21 cellular contexts compared by ENCODE assay signal in the genomic region with DNA sequence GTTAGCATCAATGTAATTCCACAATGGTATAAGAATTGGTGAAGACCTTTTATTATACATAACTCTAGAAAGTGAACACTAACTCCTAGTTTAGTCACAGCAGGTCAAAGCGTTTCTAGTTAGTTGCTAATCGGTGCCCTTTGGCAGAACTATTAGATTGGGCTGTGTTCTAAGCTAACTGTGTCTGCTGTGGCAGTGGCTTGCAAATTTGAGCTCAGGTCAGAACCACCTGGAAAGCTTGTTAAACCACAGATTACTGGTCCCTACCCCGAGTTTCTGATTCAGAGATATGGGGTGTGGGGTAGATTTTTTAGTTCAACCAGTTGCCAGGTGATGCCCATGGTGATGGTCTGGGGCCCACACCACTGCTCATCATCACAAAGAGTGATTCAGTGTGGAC.
DNase-seq lines count a peak whose midpoint lies in the region; ATAC-seq, FAIRE-seq and TF ChIP-seq lines count a peak whose summit lies in the region.
"Had no signal": no experiment of that assay in that cellular context is flagged by ENCODE, and none has a peak within 500 bp of the region (broad histone marks: within the 10 kb centered on the region; RNA-seq: fewer than 3 reads in every experiment).

No MANE protein-coding gene starts in this region.

- H3K4me1 ChIP-seq in BLaER1: peaks cover 11% of the 10 kb centered on the region
- H3K4me1 ChIP-seq in K562 (replicated peaks in 1 of 2; ENCODE audit: control insufficient read depth in 2 of 2, insufficient read depth in 2 of 2, low read length in 2 of 2): peaks cover 0 to 12% of the 10 kb centered on the region in 2 experiments; a peak in 2 of 5 replicates
- peaks cover 25 to 44% of the 10 kb centered on the region in 2 experiments for H3K4me1 ChIP-seq in neutrophil (ENCODE audit: control insufficient read depth in 1 of 2, insufficient read depth in 1 of 2, low read depth in 1 of 2, low read length in 1 of 2)

- no peaks in the 10 kb centered on the region for H3K36me3 Mint-ChIP-seq in activated CD4-positive, alpha-beta T cell treated with anti-CD3 and anti-CD28 coated beads, Interleukin-2, amount 10 ng/mL, durations not matched to agents 24 days and 14 days (ENCODE audit: low read depth)
- H3K36me3 Mint-ChIP-seq in activated CD4-positive, alpha-beta memory T cell treated with anti-CD3 and anti-CD28 coated beads, Interleukin-2, amount 10 ng/mL, durations not matched to agents 7 days and 5 days (ENCODE audit: low read depth): no peaks in the 10 kb centered on the region
- H3K36me3 Mint-ChIP-seq: CD8-positive, alpha-beta T cell had no signal

- intact Hi-C loops in K562 (cut with micrococcal nuclease): loop anchor here (5.0 kb wide), 1 partner anchor 41 kb away; no protein-coding TSS in a partner anchor
- intact Hi-C loops in activated CD4-positive, alpha-beta T cell treated with anti-CD3 and anti-CD28 coated beads, Interleukin-2, amount 10 ng/mL, durations not matched to agents 24 days and 14 days (cut with micrococcal nuclease): no loop called here

- in situ Hi-C loops in K562 (cut with MboI): no loop called here

- no peak for TF ChIP-seq EP300 in K562 (IDR thresholded peaks at IDR 0.05; ENCODE audit: low read length)

- H3K4me3 ChIP-seq in BLaER1 (no peak overlapping the region), K562 (no peak overlapping the region), neutrophil (ENCODE audit: low read depth in 1 of 2, low read length in 1 of 2) (peak overlapping the region in 1 of 2 experiments; percentile 45), coronary artery (no peak overlapping the region)

- H3K4me3 Mint-ChIP-seq in activated CD4-positive, alpha-beta T cell treated with anti-CD3 and anti-CD28 coated beads, Interleukin-2, amount 10 ng/mL, durations not matched to agents 24 days and 14 days: no peak overlapping the region
- H3K4me3 Mint-ChIP-seq in activated CD4-positive, alpha-beta memory T cell treated with anti-CD3 and anti-CD28 coated beads, Interleukin-2, amount 10 ng/mL, durations not matched to agents 7 days and 5 days: no peak overlapping the region
- H3K4me3 Mint-ChIP-seq: CD8-positive, alpha-beta T cell had no signal

- TF ChIP-seq CTCF in K562 (IDR thresholded peaks at IDR 0.05 in 2 of 3, conservative IDR thresholded peaks at IDR 0.05 in 1 of 3; ENCODE audit: insufficient read depth in 2 of 3, low read depth in 1 of 3, low read length in 3 of 3): no peak
- TF ChIP-seq CTCF in neutrophil (IDR thresholded peaks at IDR 0.05): no peak
- no peak for TF ChIP-seq CTCF in coronary artery (IDR thresholded peaks at IDR 0.05)

- no TSS peak for BruUV-seq in K562 (replicated peaks; lab: Mats Ljungman, UMichigan)

- DNase-seq in LHCN-M2 (ENCODE audit: low read depth): peak; percentile 7
- DNase-seq in K562 (ENCODE audit: extremely low read depth in 1 of 4, low spot score in 3 of 4): no peak
- DNase-seq in coronary artery (ENCODE audit: low spot score): no peak
- DNase-seq in activated CD4-positive, alpha-beta T cell treated with anti-CD3 and anti-CD28 coated beads, Interleukin-2, amount 10 ng/mL, durations not matched to agents 24 days and 14 days: no peak
- DNase-seq in activated CD4-positive, alpha-beta memory T cell treated with anti-CD3 and anti-CD28 coated beads, Interleukin-2, amount 10 ng/mL, durations not matched to agents 7 days and 5 days: no peak
- DNase-seq in stimulated activated naive CD4-positive, alpha-beta T cell (lab: John Stamatoyannopoulos, UW): no peak
- DNase-seq: 8988T; ACHN; CD8-positive, alpha-beta T cell; COR-L47; DMS153; DMS79 treated with DMSO at 0.1 percent for 48 hours; GDM1 had no signal

- TF ChIP-seq RAD21 in K562 (CRISPR knock-in tag; conservative IDR thresholded peaks at IDR 0.05 in 1 of 2, IDR thresholded peaks at IDR 0.05 in 1 of 2): no peak

- no peak overlapping the region for H3K27ac Mint-ChIP-seq in activated CD4-positive, alpha-beta T cell treated with anti-CD3 and anti-CD28 coated beads, Interleukin-2, amount 10 ng/mL, durations not matched to agents 24 days and 14 days
- H3K27ac Mint-ChIP-seq in activated CD4-positive, alpha-beta memory T cell treated with anti-CD3 and anti-CD28 coated beads, Interleukin-2, amount 10 ng/mL, durations not matched to agents 7 days and 5 days: no peak overlapping the region
- H3K27ac Mint-ChIP-seq: CD8-positive, alpha-beta T cell had no signal

- no peaks in the 10 kb centered on the region for H3K9me3 Mint-ChIP-seq in activated CD4-positive, alpha-beta T cell treated with anti-CD3 and anti-CD28 coated beads, Interleukin-2, amount 10 ng/mL, durations not matched to agents 24 days and 14 days
- H3K9me3 Mint-ChIP-seq in activated CD4-positive, alpha-beta memory T cell treated with anti-CD3 and anti-CD28 coated beads, Interleukin-2, amount 10 ng/mL, durations not matched to agents 7 days and 5 days: no peaks in the 10 kb centered on the region
- H3K9me3 Mint-ChIP-seq: CD8-positive, alpha-beta T cell had no signal

- H3K27ac ChIP-seq in BLaER1: no peak overlapping the region
- H3K27ac ChIP-seq in K562 (ENCODE audit: extremely low read depth, low read depth, low read length): no peak overlapping the region
- peak overlapping the region; percentile 81 for H3K27ac ChIP-seq in neutrophil
- H3K27ac ChIP-seq in coronary artery: no peak overlapping the region
- H3K27ac ChIP-seq: C4-2B had no signal

- no peak for ATAC-seq in K562
- ATAC-seq: CD8-positive, alpha-beta T cell; HCT116 had no signal

- H4K20me1 ChIP-seq in BLaER1 (no peaks in the 10 kb centered on the region), K562 (replicated peaks; ENCODE audit: control insufficient read depth, insufficient read depth, low read length) (no peaks in the 10 kb centered on the region)

- peak overlapping the region; percentile 38; the same call in 1 of the 2 replicates for H2AFZ ChIP-seq in K562 (ENCODE audit: low read depth, low read length)

- no peaks in the 10 kb centered on the region for H3K79me2 ChIP-seq in K562 (ENCODE audit: control insufficient read depth, insufficient read depth, low read length)

- H3K9ac ChIP-seq in BLaER1 (no peak overlapping the region), K562 (ENCODE audit: insufficient read depth in 1 of 2, low read depth in 2 of 2, low read length in 2 of 2) (no peak overlapping the region)

- H3K27me3 ChIP-seq in BLaER1 (no peaks in the 10 kb centered on the region), K562 (ENCODE audit: control insufficient read depth in 2 of 2, insufficient read depth in 2 of 2, low read length in 2 of 2) (no peaks in the 10 kb centered on the region; a peak in 2 of 5 replicates), neutrophil (no peaks in the 10 kb centered on the region)

- WGBS in K562 (ENCODE audit: insufficient coverage, low coverage, missing lambda C conversion rate): 15% methylated on average over 3 of the region's 3 CpGs

- CTCF ChIA-PET in K562 (lab: Yijun Ruan, JAX; ENCODE audit: low intra/inter-chr PET ratio): no interaction called here
- CTCF ChIA-PET in activated CD4-positive, alpha-beta memory T cell treated with anti-CD3 and anti-CD28 coated beads, Interleukin-2, amount 10 ng/mL, durations not matched to agents 7 days and 5 days (lab: Charles Lee): no interaction called here

- H3K4me1 Mint-ChIP-seq in activated CD4-positive, alpha-beta T cell treated with anti-CD3 and anti-CD28 coated beads, Interleukin-2, amount 10 ng/mL, durations not matched to agents 24 days and 14 days: no peaks in the 10 kb centered on the region
- H3K4me1 Mint-ChIP-seq in activated CD4-positive, alpha-beta memory T cell treated with anti-CD3 and anti-CD28 coated beads, Interleukin-2, amount 10 ng/mL, durations not matched to agents 7 days and 5 days: no peaks in the 10 kb centered on the region

- no peaks in the 10 kb centered on the region for H3K9me1 ChIP-seq in K562 (ENCODE audit: control insufficient read depth, insufficient read depth, low read length)

- peak overlapping the region; percentile 43; the same call in 1 of the 2 replicates for H3K4me2 ChIP-seq in BLaER1
- H3K4me2 ChIP-seq in K562 (ENCODE audit: insufficient read depth, low read length): no peak overlapping the region

- peaks cover 2% of the 10 kb centered on the region for H3K27me3 Mint-ChIP-seq in activated CD4-positive, alpha-beta T cell treated with anti-CD3 and anti-CD28 coated beads, Interleukin-2, amount 10 ng/mL, durations not matched to agents 24 days and 14 days
- H3K27me3 Mint-ChIP-seq in activated CD4-positive, alpha-beta memory T cell treated with anti-CD3 and anti-CD28 coated beads, Interleukin-2, amount 10 ng/mL, durations not matched to agents 7 days and 5 days: no peaks in the 10 kb centered on the region

- H3K36me3 ChIP-seq in BLaER1: no peaks in the 10 kb centered on the region
- H3K36me3 ChIP-seq in K562 (ENCODE audit: control insufficient read depth, insufficient read depth, low read length): no peaks in the 10 kb centered on the region
- no peaks in the 10 kb centered on the region for H3K36me3 ChIP-seq in neutrophil

- FAIRE-seq in K562 (lab: Jason Lieb, UNC): no peak
- FAIRE-seq: D721Med, GM12892, GM19239, H54 had no signal

- TF ChIP-seq POLR2A in K562 (conservative IDR thresholded peaks at IDR 0.05): no peak

- POLR2A ChIA-PET in K562 (lab: Yijun Ruan, JAX): interaction anchor here (0.7 kb wide), 1 partner anchor 916 kb away, joined by 3 read pairs; no protein-coding TSS in a partner anchor
- POLR2A ChIA-PET in activated CD4-positive, alpha-beta memory T cell treated with anti-CD3 and anti-CD28 coated beads, Interleukin-2, amount 10 ng/mL, durations not matched to agents 7 days and 5 days (lab: Charles Lee): no interaction called here

- no peaks in the 10 kb centered on the region for H3K9me3 ChIP-seq in BLaER1
- no peaks in the 10 kb centered on the region for H3K9me3 ChIP-seq in K562 (replicated peaks; ENCODE audit: control insufficient read depth, insufficient read depth, low read depth, low read length)
- no peaks in the 10 kb centered on the region for H3K9me3 ChIP-seq in neutrophil

TF ChIP-seq in K562, 482 proteins besides CTCF, POLR2A, EP300 and RAD21:
- TF ChIP-seq, protein P1, sequence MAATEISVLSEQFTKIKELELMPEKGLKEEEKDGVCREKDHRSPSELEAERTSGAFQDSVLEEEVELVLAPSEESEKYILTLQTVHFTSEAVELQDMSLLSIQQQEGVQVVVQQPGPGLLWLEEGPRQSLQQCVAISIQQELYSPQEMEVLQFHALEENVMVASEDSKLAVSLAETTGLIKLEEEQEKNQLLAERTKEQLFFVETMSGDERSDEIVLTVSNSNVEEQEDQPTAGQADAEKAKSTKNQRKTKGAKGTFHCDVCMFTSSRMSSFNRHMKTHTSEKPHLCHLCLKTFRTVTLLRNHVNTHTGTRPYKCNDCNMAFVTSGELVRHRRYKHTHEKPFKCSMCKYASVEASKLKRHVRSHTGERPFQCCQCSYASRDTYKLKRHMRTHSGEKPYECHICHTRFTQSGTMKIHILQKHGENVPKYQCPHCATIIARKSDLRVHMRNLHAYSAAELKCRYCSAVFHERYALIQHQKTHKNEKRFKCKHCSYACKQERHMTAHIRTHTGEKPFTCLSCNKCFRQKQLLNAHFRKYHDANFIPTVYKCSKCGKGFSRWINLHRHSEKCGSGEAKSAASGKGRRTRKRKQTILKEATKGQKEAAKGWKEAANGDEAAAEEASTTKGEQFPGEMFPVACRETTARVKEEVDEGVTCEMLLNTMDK (IDR thresholded peaks at IDR 0.05; ENCODE audit: borderline replicate concordance, insufficient read depth, low read depth, low read length, poor library complexity, severe bottlenecking): no peak
